In the genomic region with DNA sequence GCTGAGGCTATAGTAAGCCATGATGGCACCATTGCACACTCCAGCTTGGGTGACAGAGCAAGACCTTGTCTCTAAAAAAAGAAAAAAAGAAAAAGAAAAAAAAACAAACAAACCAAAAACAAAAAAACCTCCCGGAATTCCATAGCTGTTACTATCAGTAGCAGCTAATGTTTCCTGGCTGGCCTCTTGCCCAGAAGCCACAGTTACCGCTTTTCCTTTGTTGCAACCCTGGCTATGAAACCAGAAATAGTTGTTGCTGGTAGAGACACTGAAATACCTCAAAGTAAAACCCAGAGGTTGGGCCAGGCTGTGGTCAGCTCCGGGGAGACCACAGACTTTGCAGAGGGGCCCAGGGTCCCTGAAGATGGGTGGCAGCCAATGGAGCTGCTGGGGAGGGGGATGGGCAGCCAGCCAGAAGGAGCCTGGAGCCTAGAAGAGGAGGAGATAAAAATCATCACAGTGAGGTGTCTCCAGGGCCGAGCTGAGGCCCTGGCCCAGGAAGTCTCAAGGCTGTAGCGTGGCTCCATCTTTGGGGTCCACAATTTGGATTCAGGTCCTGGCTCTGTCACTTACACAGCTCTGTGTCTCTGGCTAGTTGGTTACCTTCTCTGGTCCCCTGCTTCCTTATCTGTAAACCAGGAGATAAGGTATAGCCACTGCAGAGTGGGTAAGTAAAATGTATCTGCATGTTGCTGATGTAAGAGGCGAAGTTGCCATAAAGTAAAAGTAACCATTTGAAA, we compare ENCODE assay signal across 1 cellular context.
TF ChIP-seq lines count a peak whose summit lies in the region.

No MANE protein-coding gene starts in this region.

TF ChIP-seq in K562, 482 proteins besides CTCF, POLR2A, EP300 and RAD21 (continued from another document and continues in another):
- TF ChIP-seq TAF1 (IDR thresholded peaks at IDR 0.05; ENCODE audit: control insufficient read depth, extremely low read depth, insufficient read depth, low read length, severe bottlenecking) (no peak), SMARCE1 (IDR thresholded peaks at IDR 0.05) (peak; percentile 75; the same call in 1 of the 2 replicates), RB1 (IDR thresholded peaks at IDR 0.05; ENCODE audit: low read depth) (peak; percentile 69; the same call in 1 of the 2 replicates), CTBP1 (IDR thresholded peaks at IDR 0.05; ENCODE audit: borderline replicate concordance) (peak; percentile 76), NR2C1 (IDR thresholded peaks at IDR 0.05) (no peak), NR2C1 (tag; IDR thresholded peaks at IDR 0.05) (no peak), ZNF146 (CRISPR knock-in tag; IDR thresholded peaks at IDR 0.05; ENCODE audit: unreplicated experiment) (no peak), ZFPM2 (CRISPR knock-in tag; IDR thresholded peaks at IDR 0.05) (0 out of 2 replicates have a peak, but pooled peaks have one; percentile 55), SMAD3 (CRISPR knock-in tag; conservative IDR thresholded peaks at IDR 0.05) (0 out of 2 replicates have a peak, but pooled peaks have one; percentile 44), HDAC3 (IDR thresholded peaks at IDR 0.05; ENCODE audit: borderline replicate concordance, partially characterized antibody) (no peak), CEBPB (tag; IDR thresholded peaks at IDR 0.05) (peak; percentile 54; the same call in 1 of the 2 replicates), ZNF282 (CRISPR knock-in tag; IDR thresholded peaks at IDR 0.05) (no peak), ZNF311 (CRISPR knock-in tag; IDR thresholded peaks at IDR 0.05) (no peak), SNRNP70 (optimal IDR thresholded peaks at IDR 0.05; ENCODE audit: low read depth, low read length) (no peak), PPARD (CRISPR knock-in tag; IDR thresholded peaks at IDR 0.05) (no peak), MYBL2 (IDR thresholded peaks at IDR 0.05; ENCODE audit: low read depth) (no peak), MYBL2 (CRISPR knock-in tag; IDR thresholded peaks at IDR 0.05; ENCODE audit: borderline replicate concordance) (no peak), PHB2 (IDR thresholded peaks at IDR 0.05; ENCODE audit: low read depth) (no peak), TCF3 (CRISPR knock-in tag; IDR thresholded peaks at IDR 0.05) (peak; percentile 7; the same call in 1 of the 2 replicates), MXI1 (IDR thresholded peaks at IDR 0.05; ENCODE audit: low read depth, low read length) (no peak), MAZ (CRISPR knock-in tag; conservative IDR thresholded peaks at IDR 0.05 in 1 of 2, IDR thresholded peaks at IDR 0.05 in 1 of 2) (peak; percentile 12 to 59; a peak in 3 of 4 replicates), HDAC6 (IDR thresholded peaks at IDR 0.05; ENCODE audit: low read depth, low read length) (no peak), BDP1 (IDR thresholded peaks at IDR 0.05; ENCODE audit: insufficient read depth, insufficient read length) (no peak), ZBTB8A (IDR thresholded peaks at IDR 0.05; ENCODE audit: partially characterized antibody) (no peak), ZNF184 (CRISPR knock-in tag; IDR thresholded peaks at IDR 0.05) (no peak), BACH1 (tag; IDR thresholded peaks at IDR 0.05) (no peak), HMG20B (CRISPR knock-in tag; IDR thresholded peaks at IDR 0.05) (no peak), FIP1L1 (IDR thresholded peaks at IDR 0.05; ENCODE audit: low read depth, low read length, poor library complexity, severe bottlenecking) (no peak), CBX5 (IDR thresholded peaks at IDR 0.05; ENCODE audit: borderline replicate concordance, low read depth) (no peak), MIER1 (IDR thresholded peaks at IDR 0.05; ENCODE audit: low read depth) (no peak), EWSR1 (IDR thresholded peaks at IDR 0.05; ENCODE audit: borderline replicate concordance, low read depth, partially characterized antibody) (no peak), ZSCAN29 (IDR thresholded peaks at IDR 0.05) (no peak), NCOR1 (IDR thresholded peaks at IDR 0.05) (no peak), ZFP36 (IDR thresholded peaks at IDR 0.05; ENCODE audit: low read depth, low read length, partially characterized antibody) (peak; percentile 92), HCFC1 (IDR thresholded peaks at IDR 0.05; ENCODE audit: low read depth, low read length) (no peak), ZNF263 (CRISPR knock-in tag; IDR thresholded peaks at IDR 0.05; ENCODE audit: borderline replicate concordance) (no peak), ARNT (IDR thresholded peaks at IDR 0.05) (no peak), ZKSCAN3 (CRISPR knock-in tag; IDR thresholded peaks at IDR 0.05) (no peak), RBM25 (IDR thresholded peaks at IDR 0.05; ENCODE audit: low read depth, low read length, severe bottlenecking) (peak; percentile 95), NR2F6 (CRISPR knock-in tag; IDR thresholded peaks at IDR 0.05) (no peak), TCFL5 (CRISPR knock-in tag; conservative IDR thresholded peaks at IDR 0.05) (no peak), C11orf30 (IDR thresholded peaks at IDR 0.05; ENCODE audit: low read depth) (no peak), NELFE (IDR thresholded peaks at IDR 0.05; ENCODE audit: insufficient read depth, insufficient read length) (no peak), ATF7 (IDR thresholded peaks at IDR 0.05) (peak; percentile 57)
- TF ChIP-seq, protein P1, sequence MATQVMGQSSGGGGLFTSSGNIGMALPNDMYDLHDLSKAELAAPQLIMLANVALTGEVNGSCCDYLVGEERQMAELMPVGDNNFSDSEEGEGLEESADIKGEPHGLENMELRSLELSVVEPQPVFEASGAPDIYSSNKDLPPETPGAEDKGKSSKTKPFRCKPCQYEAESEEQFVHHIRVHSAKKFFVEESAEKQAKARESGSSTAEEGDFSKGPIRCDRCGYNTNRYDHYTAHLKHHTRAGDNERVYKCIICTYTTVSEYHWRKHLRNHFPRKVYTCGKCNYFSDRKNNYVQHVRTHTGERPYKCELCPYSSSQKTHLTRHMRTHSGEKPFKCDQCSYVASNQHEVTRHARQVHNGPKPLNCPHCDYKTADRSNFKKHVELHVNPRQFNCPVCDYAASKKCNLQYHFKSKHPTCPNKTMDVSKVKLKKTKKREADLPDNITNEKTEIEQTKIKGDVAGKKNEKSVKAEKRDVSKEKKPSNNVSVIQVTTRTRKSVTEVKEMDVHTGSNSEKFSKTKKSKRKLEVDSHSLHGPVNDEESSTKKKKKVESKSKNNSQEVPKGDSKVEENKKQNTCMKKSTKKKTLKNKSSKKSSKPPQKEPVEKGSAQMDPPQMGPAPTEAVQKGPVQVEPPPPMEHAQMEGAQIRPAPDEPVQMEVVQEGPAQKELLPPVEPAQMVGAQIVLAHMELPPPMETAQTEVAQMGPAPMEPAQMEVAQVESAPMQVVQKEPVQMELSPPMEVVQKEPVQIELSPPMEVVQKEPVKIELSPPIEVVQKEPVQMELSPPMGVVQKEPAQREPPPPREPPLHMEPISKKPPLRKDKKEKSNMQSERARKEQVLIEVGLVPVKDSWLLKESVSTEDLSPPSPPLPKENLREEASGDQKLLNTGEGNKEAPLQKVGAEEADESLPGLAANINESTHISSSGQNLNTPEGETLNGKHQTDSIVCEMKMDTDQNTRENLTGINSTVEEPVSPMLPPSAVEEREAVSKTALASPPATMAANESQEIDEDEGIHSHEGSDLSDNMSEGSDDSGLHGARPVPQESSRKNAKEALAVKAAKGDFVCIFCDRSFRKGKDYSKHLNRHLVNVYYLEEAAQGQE (CRISPR knock-in tag; IDR thresholded peaks at IDR 0.05; ENCODE audit: low read depth): no peak
- TF ChIP-seq, protein P2, sequence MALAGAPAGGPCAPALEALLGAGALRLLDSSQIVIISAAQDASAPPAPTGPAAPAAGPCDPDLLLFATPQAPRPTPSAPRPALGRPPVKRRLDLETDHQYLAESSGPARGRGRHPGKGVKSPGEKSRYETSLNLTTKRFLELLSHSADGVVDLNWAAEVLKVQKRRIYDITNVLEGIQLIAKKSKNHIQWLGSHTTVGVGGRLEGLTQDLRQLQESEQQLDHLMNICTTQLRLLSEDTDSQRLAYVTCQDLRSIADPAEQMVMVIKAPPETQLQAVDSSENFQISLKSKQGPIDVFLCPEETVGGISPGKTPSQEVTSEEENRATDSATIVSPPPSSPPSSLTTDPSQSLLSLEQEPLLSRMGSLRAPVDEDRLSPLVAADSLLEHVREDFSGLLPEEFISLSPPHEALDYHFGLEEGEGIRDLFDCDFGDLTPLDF (CRISPR knock-in tag; IDR thresholded peaks at IDR 0.05): 0 out of 2 replicates have a peak, but pooled peaks have one; percentile 27
- TF ChIP-seq, protein P3, sequence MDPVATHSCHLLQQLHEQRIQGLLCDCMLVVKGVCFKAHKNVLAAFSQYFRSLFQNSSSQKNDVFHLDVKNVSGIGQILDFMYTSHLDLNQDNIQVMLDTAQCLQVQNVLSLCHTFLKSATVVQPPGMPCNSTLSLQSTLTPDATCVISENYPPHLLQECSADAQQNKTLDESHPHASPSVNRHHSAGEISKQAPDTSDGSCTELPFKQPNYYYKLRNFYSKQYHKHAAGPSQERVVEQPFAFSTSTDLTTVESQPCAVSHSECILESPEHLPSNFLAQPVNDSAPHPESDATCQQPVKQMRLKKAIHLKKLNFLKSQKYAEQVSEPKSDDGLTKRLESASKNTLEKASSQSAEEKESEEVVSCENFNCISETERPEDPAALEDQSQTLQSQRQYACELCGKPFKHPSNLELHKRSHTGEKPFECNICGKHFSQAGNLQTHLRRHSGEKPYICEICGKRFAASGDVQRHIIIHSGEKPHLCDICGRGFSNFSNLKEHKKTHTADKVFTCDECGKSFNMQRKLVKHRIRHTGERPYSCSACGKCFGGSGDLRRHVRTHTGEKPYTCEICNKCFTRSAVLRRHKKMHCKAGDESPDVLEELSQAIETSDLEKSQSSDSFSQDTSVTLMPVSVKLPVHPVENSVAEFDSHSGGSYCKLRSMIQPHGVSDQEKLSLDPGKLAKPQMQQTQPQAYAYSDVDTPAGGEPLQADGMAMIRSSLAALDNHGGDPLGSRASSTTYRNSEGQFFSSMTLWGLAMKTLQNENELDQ (CRISPR knock-in tag; IDR thresholded peaks at IDR 0.05; ENCODE audit: borderline replicate concordance): no peak
- TF ChIP-seq, protein P4, sequence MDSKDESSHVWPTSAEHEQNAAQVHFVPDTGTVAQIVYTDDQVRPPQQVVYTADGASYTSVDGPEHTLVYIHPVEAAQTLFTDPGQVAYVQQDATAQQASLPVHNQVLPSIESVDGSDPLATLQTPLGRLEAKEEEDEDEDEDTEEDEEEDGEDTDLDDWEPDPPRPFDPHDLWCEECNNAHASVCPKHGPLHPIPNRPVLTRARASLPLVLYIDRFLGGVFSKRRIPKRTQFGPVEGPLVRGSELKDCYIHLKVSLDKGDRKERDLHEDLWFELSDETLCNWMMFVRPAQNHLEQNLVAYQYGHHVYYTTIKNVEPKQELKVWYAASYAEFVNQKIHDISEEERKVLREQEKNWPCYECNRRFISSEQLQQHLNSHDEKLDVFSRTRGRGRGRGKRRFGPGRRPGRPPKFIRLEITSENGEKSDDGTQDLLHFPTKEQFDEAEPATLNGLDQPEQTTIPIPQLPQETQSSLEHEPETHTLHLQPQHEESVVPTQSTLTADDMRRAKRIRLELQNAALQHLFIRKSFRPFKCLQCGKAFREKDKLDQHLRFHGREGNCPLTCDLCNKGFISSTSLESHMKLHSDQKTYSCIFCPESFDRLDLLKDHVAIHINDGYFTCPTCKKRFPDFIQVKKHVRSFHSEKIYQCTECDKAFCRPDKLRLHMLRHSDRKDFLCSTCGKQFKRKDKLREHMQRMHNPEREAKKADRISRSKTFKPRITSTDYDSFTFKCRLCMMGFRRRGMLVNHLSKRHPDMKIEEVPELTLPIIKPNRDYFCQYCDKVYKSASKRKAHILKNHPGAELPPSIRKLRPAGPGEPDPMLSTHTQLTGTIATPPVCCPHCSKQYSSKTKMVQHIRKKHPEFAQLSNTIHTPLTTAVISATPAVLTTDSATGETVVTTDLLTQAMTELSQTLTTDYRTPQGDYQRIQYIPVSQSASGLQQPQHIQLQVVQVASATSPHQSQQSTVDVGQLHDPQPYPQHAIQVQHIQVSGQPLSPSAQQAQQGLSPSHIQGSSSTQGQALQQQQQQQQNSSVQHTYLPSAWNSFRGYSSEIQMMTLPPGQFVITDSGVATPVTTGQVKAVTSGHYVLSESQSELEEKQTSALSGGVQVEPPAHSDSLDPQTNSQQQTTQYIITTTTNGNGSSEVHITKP (IDR thresholded peaks at IDR 0.05; ENCODE audit: partially characterized antibody): peak; percentile 13
- TF ChIP-seq, protein P5, sequence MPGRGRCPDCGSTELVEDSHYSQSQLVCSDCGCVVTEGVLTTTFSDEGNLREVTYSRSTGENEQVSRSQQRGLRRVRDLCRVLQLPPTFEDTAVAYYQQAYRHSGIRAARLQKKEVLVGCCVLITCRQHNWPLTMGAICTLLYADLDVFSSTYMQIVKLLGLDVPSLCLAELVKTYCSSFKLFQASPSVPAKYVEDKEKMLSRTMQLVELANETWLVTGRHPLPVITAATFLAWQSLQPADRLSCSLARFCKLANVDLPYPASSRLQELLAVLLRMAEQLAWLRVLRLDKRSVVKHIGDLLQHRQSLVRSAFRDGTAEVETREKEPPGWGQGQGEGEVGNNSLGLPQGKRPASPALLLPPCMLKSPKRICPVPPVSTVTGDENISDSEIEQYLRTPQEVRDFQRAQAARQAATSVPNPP (IDR thresholded peaks at IDR 0.05; ENCODE audit: borderline replicate concordance, insufficient read depth, insufficient read length): no peak
- TF ChIP-seq, protein P6, sequence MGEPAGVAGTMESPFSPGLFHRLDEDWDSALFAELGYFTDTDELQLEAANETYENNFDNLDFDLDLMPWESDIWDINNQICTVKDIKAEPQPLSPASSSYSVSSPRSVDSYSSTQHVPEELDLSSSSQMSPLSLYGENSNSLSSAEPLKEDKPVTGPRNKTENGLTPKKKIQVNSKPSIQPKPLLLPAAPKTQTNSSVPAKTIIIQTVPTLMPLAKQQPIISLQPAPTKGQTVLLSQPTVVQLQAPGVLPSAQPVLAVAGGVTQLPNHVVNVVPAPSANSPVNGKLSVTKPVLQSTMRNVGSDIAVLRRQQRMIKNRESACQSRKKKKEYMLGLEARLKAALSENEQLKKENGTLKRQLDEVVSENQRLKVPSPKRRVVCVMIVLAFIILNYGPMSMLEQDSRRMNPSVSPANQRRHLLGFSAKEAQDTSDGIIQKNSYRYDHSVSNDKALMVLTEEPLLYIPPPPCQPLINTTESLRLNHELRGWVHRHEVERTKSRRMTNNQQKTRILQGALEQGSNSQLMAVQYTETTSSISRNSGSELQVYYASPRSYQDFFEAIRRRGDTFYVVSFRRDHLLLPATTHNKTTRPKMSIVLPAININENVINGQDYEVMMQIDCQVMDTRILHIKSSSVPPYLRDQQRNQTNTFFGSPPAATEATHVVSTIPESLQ (CRISPR knock-in tag; IDR thresholded peaks at IDR 0.05): no peak
- TF ChIP-seq, protein P7, sequence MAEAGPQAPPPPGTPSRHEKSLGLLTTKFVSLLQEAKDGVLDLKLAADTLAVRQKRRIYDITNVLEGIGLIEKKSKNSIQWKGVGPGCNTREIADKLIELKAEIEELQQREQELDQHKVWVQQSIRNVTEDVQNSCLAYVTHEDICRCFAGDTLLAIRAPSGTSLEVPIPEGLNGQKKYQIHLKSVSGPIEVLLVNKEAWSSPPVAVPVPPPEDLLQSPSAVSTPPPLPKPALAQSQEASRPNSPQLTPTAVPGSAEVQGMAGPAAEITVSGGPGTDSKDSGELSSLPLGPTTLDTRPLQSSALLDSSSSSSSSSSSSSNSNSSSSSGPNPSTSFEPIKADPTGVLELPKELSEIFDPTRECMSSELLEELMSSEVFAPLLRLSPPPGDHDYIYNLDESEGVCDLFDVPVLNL (CRISPR knock-in tag; IDR thresholded peaks at IDR 0.05; ENCODE audit: low read depth): no peak
